ENCODE assay signal across 26 cellular contexts in the genomic region with DNA sequence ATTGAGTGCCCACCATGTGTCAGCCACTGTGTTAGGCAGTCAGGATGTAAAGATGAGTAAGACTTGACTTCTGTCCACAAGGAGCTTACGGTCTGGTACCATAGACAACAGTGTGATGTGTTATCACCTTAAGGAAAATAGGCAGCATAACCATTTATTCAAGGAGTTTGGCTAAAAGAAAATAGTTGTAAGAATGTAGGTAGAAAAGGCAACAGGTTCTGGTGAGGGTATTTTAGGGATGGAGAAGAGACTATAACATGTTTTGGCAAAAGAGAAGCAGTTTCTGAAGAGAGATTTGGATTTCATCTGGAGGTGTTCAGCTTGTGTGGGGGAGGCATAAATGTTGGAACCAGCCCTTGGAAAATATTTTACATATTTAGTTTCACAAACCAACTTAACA.
"Had no signal": no experiment of that assay in that cellular context is flagged by ENCODE, and none has a peak within 500 bp of the region (broad histone marks: within the 10 kb centered on the region; RNA-seq: fewer than 3 reads in every experiment).

No MANE protein-coding gene starts in this region.

- ATAC-seq: natural killer cell treated with Interleukin-12 subunit alpha and Interleukin-12 subunit beta and Interleukin-15 and Interleukin-18, amount 100 ng/mL, for 72 hours; psoas muscle; right cardiac atrium; right lobe of liver; stimulated activated effector memory CD8-positive, alpha-beta T cell treated with anti-CD3 and anti-CD28 coated beads, Interleukin-12 subunit alpha, Interleukin-12 subunit beta, amount 100 ng/mL, for 72 hours; stimulated activated naive B cell treated with anti-CD40 and anti-IgM and Interleukin-4, amounts not matched to agents 10 μg/mL and 1 μg/mL and 100 μg/mL, for 72 hours had no signal

- H3K36me3 Mint-ChIP-seq: stimulated activated naive B cell treated with anti-CD40 and anti-IgM and Interleukin-4, amounts not matched to agents 10 μg/mL and 1 μg/mL and 100 μg/mL, for 72 hours had no signal

- H3K27me3 Mint-ChIP-seq: natural killer cell treated with Interleukin-12 subunit alpha and Interleukin-12 subunit beta and Interleukin-15 and Interleukin-18, amount 100 ng/mL, for 72 hours; progenitor cell of endocrine pancreas; stimulated activated naive CD8-positive, alpha-beta T cell treated with anti-CD3 and anti-CD28 coated beads, Interleukin-15, Interleukin-2, amounts not matched to agents 100 ng/mL and 50 ng/mL, for 24 hours had no signal

- H3K4me3 Mint-ChIP-seq: natural killer cell treated with Interleukin-12 subunit alpha and Interleukin-12 subunit beta and Interleukin-15 and Interleukin-18, amount 100 ng/mL, for 72 hours; neural progenitor cell; stimulated activated effector memory CD8-positive, alpha-beta T cell treated with anti-CD3 and anti-CD28 coated beads, Interleukin-12 subunit alpha, Interleukin-12 subunit beta, amount 100 ng/mL, for 72 hours; stimulated activated naive B cell treated with anti-CD40 and anti-IgM and Interleukin-4, amounts not matched to agents 10 μg/mL and 1 μg/mL and 100 μg/mL, for 72 hours; stimulated activated naive CD8-positive, alpha-beta T cell treated with anti-CD3 and anti-CD28 coated beads, Interleukin-15, Interleukin-2, amounts not matched to agents 100 ng/mL and 50 ng/mL, for 24 hours had no signal

- DNase-seq: occipital lobe; ovary; posterior cingulate gyrus; psoas muscle; right cardiac atrium; right lobe of liver; sigmoid colon; small intestine; stimulated activated CD4-positive, alpha-beta T cell treated with anti-CD3 and anti-CD28 coated beads, Interleukin-15, amount 100 ng/mL, for 24 hours; stimulated activated CD4-positive, alpha-beta T cell treated with anti-CD3 and anti-CD28 coated beads, Interleukin-2, amount 100 ng/mL, for 24 hours; stimulated activated CD4-positive, alpha-beta T cell treated with anti-CD3 and anti-CD28 coated beads, Interleukin-2, amount 100 ng/mL, for 48 hours; stimulated activated CD4-positive, alpha-beta T cell treated with anti-CD3 and anti-CD28 coated beads, Interleukin-4, amount 100 ng/mL, for 24 hours; stimulated activated naive B cell treated with anti-CD40 and anti-IgM and Interleukin-4, amounts not matched to agents 10 μg/mL and 1 μg/mL and 100 μg/mL, for 72 hours; stimulated activated naive CD4-positive, alpha-beta T cell treated with Interleukin-2 at 50 U/mL for 16 hours; stomach; thyroid gland; upper lobe of left lung had no signal

- H3K36me3 ChIP-seq: ovary, thyroid gland, vagina had no signal

- H3K4me1 ChIP-seq: neural progenitor cell, parathyroid adenoma, psoas muscle, right lobe of liver, stomach, tibial nerve, upper lobe of left lung, vagina had no signal

- H3K9me3 ChIP-seq: ovary, psoas muscle, right lobe of liver, sigmoid colon, stomach, thoracic aorta, thyroid gland, tibial nerve, upper lobe of left lung, vagina had no signal

- H3K4me1 Mint-ChIP-seq: neural progenitor cell; stimulated activated effector memory CD8-positive, alpha-beta T cell treated with anti-CD3 and anti-CD28 coated beads, Interleukin-12 subunit alpha, Interleukin-12 subunit beta, amount 100 ng/mL, for 72 hours; stimulated activated naive B cell treated with anti-CD40 and anti-IgM and Interleukin-4, amounts not matched to agents 10 μg/mL and 1 μg/mL and 100 μg/mL, for 72 hours had no signal

- H3K27ac ChIP-seq: neural progenitor cell, ovary, parathyroid adenoma, psoas muscle, right lobe of liver, stomach, thyroid gland, tibial nerve, upper lobe of left lung, vagina had no signal

- H3K4me3 ChIP-seq: neural progenitor cell, ovary, psoas muscle, right lobe of liver, sigmoid colon, stomach, thoracic aorta, thyroid gland, tibial nerve, upper lobe of left lung, vagina had no signal

- H3K27me3 ChIP-seq: neural progenitor cell, ovary, right lobe of liver, sigmoid colon, stomach, thyroid gland, tibial nerve, upper lobe of left lung, vagina had no signal

- H3K27ac Mint-ChIP-seq: natural killer cell treated with Interleukin-12 subunit alpha and Interleukin-12 subunit beta and Interleukin-15 and Interleukin-18, amount 100 ng/mL, for 72 hours; neural progenitor cell; progenitor cell of endocrine pancreas; stimulated activated effector memory CD8-positive, alpha-beta T cell treated with anti-CD3 and anti-CD28 coated beads, Interleukin-12 subunit alpha, Interleukin-12 subunit beta, amount 100 ng/mL, for 72 hours; stimulated activated naive B cell treated with anti-CD40 and anti-IgM and Interleukin-4, amounts not matched to agents 10 μg/mL and 1 μg/mL and 100 μg/mL, for 72 hours; stimulated activated naive CD8-positive, alpha-beta T cell treated with anti-CD3 and anti-CD28 coated beads, Interleukin-15, Interleukin-2, amounts not matched to agents 100 ng/mL and 50 ng/mL, for 24 hours had no signal

- H3K9me3 Mint-ChIP-seq: natural killer cell treated with Interleukin-12 subunit alpha and Interleukin-12 subunit beta and Interleukin-15 and Interleukin-18, amount 100 ng/mL, for 72 hours; neural progenitor cell; stimulated activated effector memory CD8-positive, alpha-beta T cell treated with anti-CD3 and anti-CD28 coated beads, Interleukin-12 subunit alpha, Interleukin-12 subunit beta, amount 100 ng/mL, for 72 hours; stimulated activated naive B cell treated with anti-CD40 and anti-IgM and Interleukin-4, amounts not matched to agents 10 μg/mL and 1 μg/mL and 100 μg/mL, for 72 hours; stimulated activated naive CD8-positive, alpha-beta T cell treated with anti-CD3 and anti-CD28 coated beads, Interleukin-15, Interleukin-2, amounts not matched to agents 100 ng/mL and 50 ng/mL, for 24 hours had no signal
